Comparison of ENCODE assay signal across 12 cellular contexts in genomic region chr3:42122261-42123011, GRCh38. TPM values are rescaled to one million over a fixed set of nuclear protein-coding genes. Genes with fewer than 3 reads are reported as not detected.
DNase-seq lines count a peak whose midpoint lies in the region; ATAC-seq, FAIRE-seq and TF ChIP-seq lines count a peak whose summit lies in the region.
"Had no signal": no experiment of that assay in that cellular context is flagged by ENCODE, and none has a peak within 500 bp of the region (broad histone marks: within the 10 kb centered on the region; RNA-seq: fewer than 3 reads in every experiment).

No MANE protein-coding gene starts in this region.

- no peaks in the 10 kb centered on the region for H3K9me3 ChIP-seq in OCI-LY3 (ENCODE audit: insufficient read depth, low read length)
- H3K9me3 ChIP-seq in keratinocyte (ENCODE audit: control insufficient read depth, low read depth, low read length) = no peaks in the 10 kb centered on the region
- no peaks in the 10 kb centered on the region for H3K9me3 ChIP-seq in left lung

- peak; percentile 25 for ATAC-seq in GM19351 (IDR thresholded peaks at IDR 0.05; ENCODE audit: unreplicated experiment)
- ATAC-seq in activated CD8-positive, alpha-beta T cell treated with anti-CD3 and anti-CD28 coated beads, Interleukin-2, amount 10 ng/mL, durations not matched to agents 7 days and 5 days = no peak
- no peak for ATAC-seq in left lung
- ATAC-seq: natural killer cell had no signal

- H3K27ac ChIP-seq in OCI-LY3 (ENCODE audit: low read length) = no peak overlapping the region
- H3K27ac ChIP-seq in keratinocyte (ENCODE audit: control insufficient read depth, insufficient read depth, low read length) = peak overlapping the region; percentile 83
- peak overlapping the region in 1 of 2 donors; percentile 26 for H3K27ac ChIP-seq in left lung

- peak; percentile 84 for FAIRE-seq in keratinocyte (lab: Jason Lieb, UNC)

- H3K9ac ChIP-seq in OCI-LY3 (ENCODE audit: low read length) = no peak overlapping the region
- peak overlapping the region; percentile 64 for H3K9ac ChIP-seq in keratinocyte (ENCODE audit: control insufficient read depth, extremely low read depth, insufficient read depth, low read length)

- peaks cover 41% of the 10 kb centered on the region for H3K4me1 Mint-ChIP-seq in activated CD8-positive, alpha-beta T cell treated with anti-CD3 and anti-CD28 coated beads, Interleukin-2, amount 10 ng/mL, durations not matched to agents 7 days and 5 days (ENCODE audit: low read depth)
- peaks cover 21 to 44% of the 10 kb centered on the region in 2 donors for H3K4me1 Mint-ChIP-seq in immature natural killer cell

- DNase-seq in AG20443 (ENCODE audit: low spot score) (peak; percentile 84), keratinocyte (ENCODE audit: low read depth, low spot score) (no peak), left lung (no peak), immature natural killer cell (no peak)
- no peak for DNase-seq in activated CD8-positive, alpha-beta T cell treated with anti-CD3 and anti-CD28 coated beads, Interleukin-2, amount 10 ng/mL, durations not matched to agents 7 days and 5 days
- DNase-seq in stimulated activated CD4-positive, alpha-beta T cell treated with anti-CD3 and anti-CD28 coated beads, Interleukin-15, amount 100 ng/mL, for 24 hours = no peak
- DNase-seq: activated CD4-positive, alpha-beta T cell treated with anti-CD3 and anti-CD28 coated beads, Interleukin-2, amount 50 U/mL, for 1 hour; head of caudate nucleus; natural killer cell had no signal

- H3K4me2 ChIP-seq in OCI-LY3 (ENCODE audit: low read length) = peak overlapping the region; percentile 44
- H3K4me2 ChIP-seq in keratinocyte (ENCODE audit: control insufficient read depth, extremely low read depth, insufficient read depth, low read depth, low read length) = peak overlapping the region; percentile 63

- CTCF ChIA-PET in activated CD8-positive, alpha-beta T cell treated with anti-CD3 and anti-CD28 coated beads, Interleukin-2, amount 10 ng/mL, durations not matched to agents 7 days and 5 days (lab: Charles Lee) = interaction anchor here (1.5 kb wide), 1 partner anchor 321 kb away, joined by 4 read pairs; no protein-coding TSS in a partner anchor

- POLR2A ChIA-PET in activated CD8-positive, alpha-beta T cell treated with anti-CD3 and anti-CD28 coated beads, Interleukin-2, amount 10 ng/mL, durations not matched to agents 7 days and 5 days (lab: Charles Lee) = no interaction called here

- no peaks in the 10 kb centered on the region for H3K9me1 ChIP-seq in keratinocyte (ENCODE audit: control insufficient read depth, extremely low read depth, insufficient read depth, low read length)

- no peak overlapping the region for H2AFZ ChIP-seq in OCI-LY3 (ENCODE audit: low read depth, low read length)
- no peak overlapping the region for H2AFZ ChIP-seq in keratinocyte (ENCODE audit: control insufficient read depth, low read length)

- no peaks in the 10 kb centered on the region for H3K9me3 Mint-ChIP-seq in activated CD8-positive, alpha-beta T cell treated with anti-CD3 and anti-CD28 coated beads, Interleukin-2, amount 10 ng/mL, durations not matched to agents 7 days and 5 days (ENCODE audit: insufficient read depth)
- no peaks in the 10 kb centered on the region for H3K9me3 Mint-ChIP-seq in immature natural killer cell
- H3K9me3 Mint-ChIP-seq: CD14-positive monocyte, natural killer cell had no signal

- H3K27me3 Mint-ChIP-seq in activated CD8-positive, alpha-beta T cell treated with anti-CD3 and anti-CD28 coated beads, Interleukin-2, amount 10 ng/mL, durations not matched to agents 7 days and 5 days (ENCODE audit: low read depth) = no peaks in the 10 kb centered on the region
- no peaks in the 10 kb centered on the region for H3K27me3 Mint-ChIP-seq in immature natural killer cell (ENCODE audit: low read depth in 3 of 3)

- dilution Hi-C loops in keratinocyte (cut with MboI; ENCODE audit: extremely low pct_ligation_motif_present, low sequenced_read_pairs) = loop anchor here (10.0 to 25.0 kb wide), 2 partner anchors 72 to 210 kb away; no protein-coding TSS in a partner anchor

- no peak overlapping the region for H3K27ac Mint-ChIP-seq in activated CD8-positive, alpha-beta T cell treated with anti-CD3 and anti-CD28 coated beads, Interleukin-2, amount 10 ng/mL, durations not matched to agents 7 days and 5 days
- no peak overlapping the region for H3K27ac Mint-ChIP-seq in immature natural killer cell

- H3K4me3 ChIP-seq in OCI-LY3 (ENCODE audit: low read length) (no peak overlapping the region), keratinocyte (ENCODE audit: control insufficient read depth in 2 of 3, extremely low read depth in 1 of 3, insufficient read depth in 2 of 3, low read depth in 1 of 3, low read length in 3 of 3) (peak overlapping the region in 2 of 3 experiments; percentile 5 to 39), left lung (no peak overlapping the region)

- H3K27me3 ChIP-seq in OCI-LY3 (ENCODE audit: low read depth, low read length) (no peaks in the 10 kb centered on the region), keratinocyte (ENCODE audit: control insufficient read depth, extremely low read depth, insufficient read depth, low read length) (no peaks in the 10 kb centered on the region), left lung (no peaks in the 10 kb centered on the region)

- H3K36me3 ChIP-seq in OCI-LY3 (replicated peaks; ENCODE audit: low read depth, low read length) (peaks cover 36% of the 10 kb centered on the region), keratinocyte (ENCODE audit: control insufficient read depth in 2 of 2, extremely low read depth in 1 of 2, insufficient read depth in 2 of 2, low read length in 2 of 2) (peaks cover 4 to 14% of the 10 kb centered on the region in 2 experiments), left lung (peaks cover 0 to 15% of the 10 kb centered on the region in 2 donors)

- H3K4me1 ChIP-seq in OCI-LY3 (ENCODE audit: low read length) = peaks cover 34% of the 10 kb centered on the region
- peaks cover 63% of the 10 kb centered on the region for H3K4me1 ChIP-seq in keratinocyte (ENCODE audit: control insufficient read depth, extremely low read depth, insufficient read depth, low read length)
- peaks cover 13 to 43% of the 10 kb centered on the region in 2 donors for H3K4me1 ChIP-seq in left lung

- TF ChIP-seq CTCF in OCI-LY3 (IDR thresholded peaks at IDR 0.05; ENCODE audit: low read depth, low read length) (no peak), keratinocyte (optimal IDR thresholded peaks at IDR 0.05 in 1 of 3, IDR thresholded peaks at IDR 0.05 in 1 of 3, conservative IDR thresholded peaks at IDR 0.05 in 1 of 3; ENCODE audit: extremely low read depth in 1 of 3, insufficient read depth in 2 of 3, low read length in 3 of 3) (no peak), left lung (IDR thresholded peaks at IDR 0.05) (no peak)

- peaks cover 14% of the 10 kb centered on the region for H3K36me3 Mint-ChIP-seq in activated CD8-positive, alpha-beta T cell treated with anti-CD3 and anti-CD28 coated beads, Interleukin-2, amount 10 ng/mL, durations not matched to agents 7 days and 5 days (ENCODE audit: low read depth)
- H3K36me3 Mint-ChIP-seq in immature natural killer cell = peaks cover 5 to 14% (median 8%) of the 10 kb centered on the region in 3 donors
- H3K36me3 Mint-ChIP-seq: natural killer cell had no signal

- H4K20me1 ChIP-seq in OCI-LY3 (ENCODE audit: insufficient read depth, low read length) = peaks cover 87% of the 10 kb centered on the region
- no peaks in the 10 kb centered on the region for H4K20me1 ChIP-seq in keratinocyte (ENCODE audit: control insufficient read depth, extremely low read depth, insufficient read depth, low read length)

- H3K79me2 ChIP-seq in OCI-LY3 (ENCODE audit: low read length) = peaks cover 74% of the 10 kb centered on the region
- peaks cover 56% of the 10 kb centered on the region for H3K79me2 ChIP-seq in keratinocyte (ENCODE audit: control insufficient read depth, insufficient read depth, low read length)

- H3K4me3 Mint-ChIP-seq in activated CD8-positive, alpha-beta T cell treated with anti-CD3 and anti-CD28 coated beads, Interleukin-2, amount 10 ng/mL, durations not matched to agents 7 days and 5 days = no peak overlapping the region
- H3K4me3 Mint-ChIP-seq in immature natural killer cell = no peak overlapping the region
- H3K4me3 Mint-ChIP-seq: CD14-positive monocyte, natural killer cell had no signal

- intact Hi-C loops in left lung (cut with DNase I) = loop anchor here in 1 of 2 donors (10.0 kb wide), 1 partner anchor 62 kb away; no protein-coding TSS in a partner anchor

RNA-seq across cellular contexts. Expression of gene TRAK1, which starts 31.3 kb away (rescaled TPM):
- polyA plus RNA-seq in keratinocyte = 58.2 to 63.7 TPM (median 62.8 TPM) in 3 replicates
- 29.8 TPM for polyA plus RNA-seq in keratinocyte (2011; ENCODE audit: low read depth)
- 48.0 and 49.5 TPM in 2 replicates for polyA plus RNA-seq in keratinocyte (2011; cell fraction: cytosol; rRNA removed)
- polyA plus RNA-seq in keratinocyte (2011; cell fraction: nucleus; rRNA removed) = 132 and 142 TPM in 2 replicates
- polyA plus RNA-seq in keratinocyte (2012; ENCODE audit: low replicate concordance) = 29.8 and 46.9 TPM in 2 replicates
- 82.0 to 97.3 TPM (median 91.8 TPM) in 3 replicates for polyA minus RNA-seq in keratinocyte
- 84.2 TPM for polyA minus RNA-seq in keratinocyte (2011; cell fraction: cytosol; rRNA and poly(A)+ RNA removed)
- 83.0 and 146 TPM in 2 replicates for polyA minus RNA-seq in keratinocyte (2011; cell fraction: nucleus; rRNA and poly(A)+ RNA removed)
- 10 to 100 TPM; 28.6 to 28.7 TPM for total RNA-seq in activated CD8-positive, alpha-beta T cell treated with anti-CD3 and anti-CD28 coated beads, Interleukin-2, amount 10 ng/mL, durations not matched to agents 7 days and 5 days
- 10 to 100 TPM; 40.9 to 50.3 TPM for total RNA-seq in left lung
- polyA plus RNA-seq in immature natural killer cell = 1 to 10 TPM; 2.1 to 7.8 (median 4.4) TPM

Comparison
In these comparisons a context has a peak if more than half of its experiments do, and no peak if none do; other contexts are left out.
1. H3K4me3 ChIP-seq: peak in keratinocyte (2 of 3); none in OCI-LY3 (single experiment) and left lung (0 of 2).